Comparison of ENCODE assay signal across 8 cellular contexts in the genomic region with DNA sequence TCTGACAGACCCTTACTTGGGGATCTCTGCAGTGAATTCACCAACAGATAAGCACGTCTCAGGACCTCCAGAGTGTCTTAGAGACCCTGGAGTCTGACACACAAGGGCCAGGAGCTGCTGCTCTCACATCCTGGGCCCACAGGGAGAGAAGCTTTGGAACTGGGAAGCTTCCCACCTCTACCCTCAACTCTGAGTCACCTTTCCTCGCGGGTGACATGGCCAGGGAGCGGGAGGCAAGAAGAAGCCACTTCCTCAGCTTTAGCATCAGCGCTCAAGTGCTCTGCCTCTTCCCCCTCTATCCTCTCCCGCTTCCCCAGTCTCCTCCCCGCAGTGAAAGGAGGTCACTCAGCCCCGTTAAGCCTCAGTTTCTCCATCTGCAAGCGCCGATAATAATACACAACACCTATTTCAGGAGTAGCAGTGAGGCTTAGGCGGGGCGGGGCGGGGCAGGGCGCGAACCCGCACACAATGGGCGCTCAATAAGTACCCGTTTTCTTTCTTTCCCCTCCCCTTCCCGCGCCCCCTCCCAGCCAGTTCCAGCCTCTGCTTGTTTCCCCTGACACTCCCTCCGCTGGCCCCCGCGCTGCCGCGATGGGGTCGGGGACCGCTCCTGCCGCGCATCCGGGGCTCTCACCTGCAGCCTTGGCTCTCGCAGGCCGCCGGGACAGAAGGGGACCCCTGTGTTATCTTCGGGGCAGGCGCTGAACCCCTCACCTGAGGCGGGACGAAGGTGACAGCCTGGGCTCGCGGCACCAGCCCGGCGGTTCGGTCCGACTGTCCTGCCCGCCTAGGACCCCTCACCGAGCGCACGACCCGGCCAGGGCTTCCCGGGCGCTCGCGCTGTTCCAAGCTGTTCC. TPM values are rescaled to one million over a fixed set of nuclear protein-coding genes. Genes with fewer than 3 reads are reported as not detected.
DNase-seq lines count a peak whose midpoint lies in the region; ATAC-seq and TF ChIP-seq lines count a peak whose summit lies in the region.

No MANE protein-coding gene starts in this region.

- peak overlapping the region; percentile 67 for H3K27ac Mint-ChIP-seq in activated CD4-positive, alpha-beta memory T cell treated with anti-CD3 and anti-CD28 coated beads, Interleukin-2, amount 10 ng/mL, durations not matched to agents 7 days and 5 days

- H3K9ac ChIP-seq in HUES6 (ENCODE audit: low read length): peak overlapping the region; percentile 66

- peak overlapping the region; percentile 94 for H3K4me3 Mint-ChIP-seq in activated CD4-positive, alpha-beta memory T cell treated with anti-CD3 and anti-CD28 coated beads, Interleukin-2, amount 10 ng/mL, durations not matched to agents 7 days and 5 days

- TF ChIP-seq CTCF in esophagus squamous epithelium (IDR thresholded peaks at IDR 0.05): no peak
- no peak for TF ChIP-seq CTCF in ovary (IDR thresholded peaks at IDR 0.05)

- CTCF ChIA-PET in activated CD4-positive, alpha-beta memory T cell treated with anti-CD3 and anti-CD28 coated beads, Interleukin-2, amount 10 ng/mL, durations not matched to agents 7 days and 5 days (lab: Charles Lee): interaction anchor here (0.7 to 6.6 kb wide), 10 partner anchors 8 to 124 kb away, joined by 3 to 44 read pairs (median 6); no protein-coding TSS in a partner anchor

- peaks cover 9% of the 10 kb centered on the region for H3K27me3 Mint-ChIP-seq in activated CD4-positive, alpha-beta memory T cell treated with anti-CD3 and anti-CD28 coated beads, Interleukin-2, amount 10 ng/mL, durations not matched to agents 7 days and 5 days

- no peak for ATAC-seq in HG03025 (IDR thresholded peaks at IDR 0.05; ENCODE audit: low FRiP score, unreplicated experiment)

- H3K36me3 ChIP-seq in HUES6 (ENCODE audit: control insufficient read depth, insufficient read depth, low read length): no peaks in the 10 kb centered on the region
- no peaks in the 10 kb centered on the region for H3K36me3 ChIP-seq in esophagus squamous epithelium
- no peaks in the 10 kb centered on the region for H3K36me3 ChIP-seq in ovary

- TF ChIP-seq POLR2A in esophagus squamous epithelium (IDR thresholded peaks at IDR 0.05) (no peak), ovary (IDR thresholded peaks at IDR 0.05) (no peak)

- intact Hi-C loops in esophagus squamous epithelium (cut with DNase I): no loop called here
- intact Hi-C loops in ovary (cut with DNase I): loop anchor here in 2 of 4 donors (5.0 to 10.0 kb wide), 2 partner anchors 128 to 140 kb away; a partner anchor contains a TSS

- peaks cover 48% of the 10 kb centered on the region for H3K4me1 Mint-ChIP-seq in activated CD4-positive, alpha-beta memory T cell treated with anti-CD3 and anti-CD28 coated beads, Interleukin-2, amount 10 ng/mL, durations not matched to agents 7 days and 5 days

- H3K4me1 ChIP-seq in HUES6 (ENCODE audit: control insufficient read depth, insufficient read depth, low read length): peaks cover 10% of the 10 kb centered on the region; the same call in 1 of the 2 replicates
- H3K4me1 ChIP-seq in esophagus squamous epithelium: peaks cover 8 to 37% (median 18%) of the 10 kb centered on the region in 3 donors
- peaks cover 3% of the 10 kb centered on the region for H3K4me1 ChIP-seq in ovary (ENCODE audit: insufficient read depth)

- 13 to 14% methylated on average over 13 to 25 of the region's 52 CpGs for WGBS in esophagus squamous epithelium, 2 donors
- WGBS in ovary, 3 donors: 14 to 21% (median 16%) methylated on average over 50 to 52 of the region's 52 CpGs

- DNase-seq in NCI-H2171 treated with DMSO at 0.1 percent for 48 hours (lab: John Stamatoyannopoulos, UW): peak; percentile 1
- no peak for DNase-seq in NCI-H2171 (lab: John Stamatoyannopoulos, UW)
- DNase-seq in activated CD4-positive, alpha-beta memory T cell treated with anti-CD3 and anti-CD28 coated beads, Interleukin-2, amount 10 ng/mL, durations not matched to agents 7 days and 5 days: peak; percentile 53
- no peak for DNase-seq in esophagus squamous epithelium (lab: John Stamatoyannopoulos, UW)
- DNase-seq in ovary: peak in 4 of 5 donors; percentile 30 to 63 (median 54)
- no peak for DNase-seq in NCI-H187 treated with DMSO at 0.1 percent for 48 hours (lab: John Stamatoyannopoulos, UW)

- peaks cover 27% of the 10 kb centered on the region for H3K27me3 ChIP-seq in HUES6 (ENCODE audit: control insufficient read depth, insufficient read depth, low read length)
- peaks cover 0 to 63% (median 2%) of the 10 kb centered on the region in 4 donors for H3K27me3 ChIP-seq in esophagus squamous epithelium
- H3K27me3 ChIP-seq in ovary: no peaks in the 10 kb centered on the region

- H3K27ac ChIP-seq in HUES6 (ENCODE audit: low read depth, low read length) (no peak overlapping the region), esophagus squamous epithelium (peak overlapping the region in 2 of 4 donors; percentile 31 to 59), ovary (no peak overlapping the region)

- TF ChIP-seq EP300 in ovary (IDR thresholded peaks at IDR 0.05): no peak

- H3K9me3 Mint-ChIP-seq in activated CD4-positive, alpha-beta memory T cell treated with anti-CD3 and anti-CD28 coated beads, Interleukin-2, amount 10 ng/mL, durations not matched to agents 7 days and 5 days: no peaks in the 10 kb centered on the region

- H3K4me3 ChIP-seq in HUES6 (ENCODE audit: low read depth, low read length) (peak overlapping the region; percentile 79), esophagus squamous epithelium (peak overlapping the region; percentile 48 to 77 (median 58)), ovary (peak overlapping the region; percentile 64)

- peaks cover 2% of the 10 kb centered on the region for H3K36me3 Mint-ChIP-seq in activated CD4-positive, alpha-beta memory T cell treated with anti-CD3 and anti-CD28 coated beads, Interleukin-2, amount 10 ng/mL, durations not matched to agents 7 days and 5 days (ENCODE audit: low read depth)

- POLR2A ChIA-PET in activated CD4-positive, alpha-beta memory T cell treated with anti-CD3 and anti-CD28 coated beads, Interleukin-2, amount 10 ng/mL, durations not matched to agents 7 days and 5 days (lab: Charles Lee): interaction anchor here (0.7 to 4.4 kb wide), 17 partner anchors 7 to 250 kb away, joined by 3 to 29 read pairs (median 4); a partner anchor contains a TSS

- H3K9me3 ChIP-seq in HUES6 (ENCODE audit: control insufficient read depth, insufficient read depth, low read depth, low read length) (no peaks in the 10 kb centered on the region), esophagus squamous epithelium (no peaks in the 10 kb centered on the region), ovary (no peaks in the 10 kb centered on the region)

RNA-seq across cellular contexts. Expression of a gene that starts 0.9 kb away (rescaled TPM):
- total RNA-seq in activated CD4-positive, alpha-beta memory T cell treated with anti-CD3 and anti-CD28 coated beads, Interleukin-2, amount 10 ng/mL, durations not matched to agents 7 days and 5 days: 100 to 1,000 TPM; 107 to 109 TPM
- total RNA-seq in esophagus squamous epithelium (1 to 10 TPM in 3 of 4 donors, under 1 TPM in 1; 0.57 to 2.3 (median 1.6) TPM), ovary (10 to 100 TPM in 2 of 7 donors, 1 to 10 TPM in 5; 3.8 to 15.8 (median 8.4) TPM)
- 1 to 10 TPM; 5.5 to 6.3 TPM for polyA plus RNA-seq in ovary

RNA-seq across cellular contexts. Expression of a gene that starts 37.2 kb away (rescaled TPM):
- total RNA-seq in activated CD4-positive, alpha-beta memory T cell treated with anti-CD3 and anti-CD28 coated beads, Interleukin-2, amount 10 ng/mL, durations not matched to agents 7 days and 5 days: 10 to 100 TPM; 12.2 to 13.3 TPM
- 10 to 100 TPM; 41.4 to 70.1 (median 46.5) TPM for total RNA-seq in esophagus squamous epithelium
- total RNA-seq in ovary: 100 to 1,000 TPM; 122 to 289 (median 188) TPM
- 100 to 1,000 TPM; 155 to 163 TPM for polyA plus RNA-seq in ovary

Comparison
In these comparisons a context has a peak if more than half of its experiments do, and no peak if none do; other contexts are left out.
1. DNase-seq: peak in NCI-H2171 treated with DMSO at 0.1 percent for 48 hours (single experiment), activated CD4-positive, alpha-beta memory T cell treated with anti-CD3 and anti-CD28 coated beads, Interleukin-2, amount 10 ng/mL, durations not matched to agents 7 days and 5 days (single experiment) and ovary (4 of 5); none in NCI-H2171 (single experiment), esophagus squamous epithelium (single experiment) and NCI-H187 treated with DMSO at 0.1 percent for 48 hours (single experiment).
2. RNA of a gene that starts 0.9 kb away (total RNA-seq): 107 to 109 TPM in activated CD4-positive, alpha-beta memory T cell treated with anti-CD3 and anti-CD28 coated beads, Interleukin-2, amount 10 ng/mL, durations not matched to agents 7 days and 5 days; 3.8 to 15.8 TPM in ovary and 0.57 to 2.3 TPM in esophagus squamous epithelium; every median in the first group is over 4 times any median in the second.
3. Peak in every context shown above with its lines, with median percentiles within 50 percentile points of each other: H3K4me3 ChIP-seq.